ENCODE assay signal across 8 cellular contexts in the genomic region with DNA sequence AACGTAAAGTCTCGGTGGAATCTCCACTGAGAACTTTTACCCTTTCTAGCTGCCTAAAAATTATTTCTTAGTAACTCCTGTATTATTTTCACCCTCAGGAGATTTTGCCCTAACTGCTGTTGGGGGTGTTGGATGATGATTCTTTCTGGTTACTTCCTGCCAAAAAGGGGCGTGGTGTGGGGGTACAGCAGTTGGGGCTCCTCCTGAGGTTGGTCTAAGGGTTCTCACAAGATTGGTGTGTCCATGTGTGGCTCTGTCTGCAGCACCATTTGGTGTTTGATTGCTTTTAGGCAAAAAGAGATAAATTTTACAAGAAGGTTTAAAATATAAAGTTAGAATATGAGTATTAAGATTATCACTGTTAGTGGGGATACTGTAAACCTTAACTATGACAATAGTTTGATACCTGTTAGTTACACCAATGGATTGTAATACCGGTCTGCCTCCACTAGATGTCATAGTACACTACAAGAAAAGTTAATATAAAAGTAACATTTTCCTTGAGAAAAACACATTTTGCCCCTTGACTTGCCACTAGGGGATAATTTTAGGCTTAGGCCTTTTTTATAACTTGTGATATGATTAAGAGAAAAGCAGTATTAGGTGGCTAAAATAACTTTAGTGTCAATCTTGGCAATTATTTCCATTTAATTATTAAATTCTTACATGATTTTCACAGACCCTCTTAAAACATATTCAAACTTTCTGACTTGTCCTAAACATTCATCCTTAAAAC.
DNase-seq lines count a peak whose midpoint lies in the region; ATAC-seq lines count a peak whose summit lies in the region.

No MANE protein-coding gene starts in this region.

- DNase-seq in COLO668 (lab: John Stamatoyannopoulos, UW; ENCODE audit: unreplicated experiment) = peak; percentile 1
- peak; percentile 47 for DNase-seq in SKM-1 treated with dmso at 0.1 percent for 144 hours (lab: John Stamatoyannopoulos, UW; ENCODE audit: unreplicated experiment)
- DNase-seq in germinal center (ENCODE audit: low spot score) = peak; percentile 7
- DNase-seq in stromal cell of bone marrow (ENCODE audit: low read depth) = peak; percentile 13
- no peak for DNase-seq in GDM1 (lab: John Stamatoyannopoulos, UW)

- ATAC-seq in GM18907 (IDR thresholded peaks at IDR 0.05; ENCODE audit: unreplicated experiment) = peak; percentile 73
- ATAC-seq in HG03565 (IDR thresholded peaks at IDR 0.05; ENCODE audit: unreplicated experiment) = peak; percentile 81
- ATAC-seq in HG03135 (IDR thresholded peaks at IDR 0.05; ENCODE audit: unreplicated experiment) = no peak
